Comparison of ENCODE assay signal across 12 cellular contexts in the genomic region with DNA sequence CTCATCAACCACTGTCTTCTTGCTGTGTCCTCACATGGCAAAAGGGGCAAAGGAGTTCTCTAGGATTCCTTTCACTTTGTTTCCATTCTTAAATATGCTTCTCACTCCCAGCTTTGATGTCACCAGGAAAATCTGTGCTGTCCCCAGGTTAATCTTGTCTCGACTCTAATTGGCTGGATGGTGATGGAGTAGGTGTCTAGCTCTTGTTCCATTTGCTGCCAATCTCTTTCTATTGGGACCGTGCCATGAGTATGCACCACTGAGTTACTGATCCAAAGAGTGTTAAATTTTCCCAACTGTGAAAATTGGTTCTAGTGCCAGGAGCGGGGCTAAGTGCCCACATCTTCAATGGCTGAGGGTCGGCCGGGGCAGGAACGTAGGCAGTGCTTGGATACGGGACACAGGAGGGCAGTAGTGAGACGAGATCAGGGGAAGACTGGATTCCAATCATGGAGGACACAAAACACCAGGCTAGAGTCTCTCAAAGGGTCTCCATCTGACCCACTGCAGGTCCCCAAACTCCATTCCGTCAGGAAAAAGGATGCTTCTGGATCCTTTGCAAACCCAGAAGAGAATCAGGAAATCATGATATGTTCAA. TPM values are rescaled to one million over a fixed set of nuclear protein-coding genes. Genes with fewer than 3 reads are reported as not detected.
DNase-seq lines count a peak whose midpoint lies in the region; ATAC-seq, FAIRE-seq and TF ChIP-seq lines count a peak whose summit lies in the region.
"Had no signal": no experiment of that assay in that cellular context is flagged by ENCODE, and none has a peak within 500 bp of the region (broad histone marks: within the 10 kb centered on the region; RNA-seq: fewer than 3 reads in every experiment).

No MANE protein-coding gene starts in this region.

- peaks cover 20% of the 10 kb centered on the region for H3K4me1 ChIP-seq in keratinocyte (ENCODE audit: control insufficient read depth, extremely low read depth, insufficient read depth, low read length)

- DNase-seq in EL (peak; percentile 12), H7 (peak; percentile 73), keratinocyte (ENCODE audit: low read depth, low spot score) (no peak), globus pallidus (ENCODE audit: low spot score) (no peak)
- DNase-seq: activated CD8-positive, alpha-beta memory T cell treated with anti-CD3 and anti-CD28 coated beads, Interleukin-2, amount 10 ng/mL, durations not matched to agents 7 days and 5 days; NCI-H187; SIG-M5; stimulated activated CD8-positive, alpha-beta memory T cell treated with anti-CD3 and anti-CD28 coated beads, Interleukin-4, amount 100 ng/mL, for 48 hours had no signal

- TF ChIP-seq CTCF in keratinocyte (optimal IDR thresholded peaks at IDR 0.05 in 1 of 3, IDR thresholded peaks at IDR 0.05 in 1 of 3, conservative IDR thresholded peaks at IDR 0.05 in 1 of 3; ENCODE audit: extremely low read depth in 1 of 3, insufficient read depth in 2 of 3, low read length in 3 of 3), result peak; percentile 32 to 67 (median 37)

- H2AFZ ChIP-seq in keratinocyte (ENCODE audit: control insufficient read depth, low read length), result no peak overlapping the region

- H3K36me3 ChIP-seq in H7 (replicated peaks; ENCODE audit: control insufficient read depth, insufficient read depth, low read length), result no peaks in the 10 kb centered on the region
- H3K36me3 ChIP-seq in keratinocyte (ENCODE audit: control insufficient read depth in 2 of 2, extremely low read depth in 1 of 2, insufficient read depth in 2 of 2, low read length in 2 of 2), result no peaks in the 10 kb centered on the region

- H3K9me3 ChIP-seq in keratinocyte (ENCODE audit: control insufficient read depth, low read depth, low read length), result no peaks in the 10 kb centered on the region

- peak overlapping the region; percentile 44 for H3K27ac ChIP-seq in keratinocyte (ENCODE audit: control insufficient read depth, insufficient read depth, low read length)

- H3K27me3 ChIP-seq in H7 (ENCODE audit: control insufficient read depth, insufficient read depth, low read length) (no peaks in the 10 kb centered on the region), keratinocyte (ENCODE audit: control insufficient read depth, extremely low read depth, insufficient read depth, low read length) (no peaks in the 10 kb centered on the region)

- H3K79me2 ChIP-seq in keratinocyte (ENCODE audit: control insufficient read depth, insufficient read depth, low read length), result no peaks in the 10 kb centered on the region

- no peak for FAIRE-seq in keratinocyte (lab: Jason Lieb, UNC)

- dilution Hi-C loops in keratinocyte (cut with MboI; ENCODE audit: extremely low pct_ligation_motif_present, low sequenced_read_pairs), result no loop called here

- H3K9me1 ChIP-seq in keratinocyte (ENCODE audit: control insufficient read depth, extremely low read depth, insufficient read depth, low read length), result no peaks in the 10 kb centered on the region

- peak overlapping the region; percentile 29 for H3K4me2 ChIP-seq in keratinocyte (ENCODE audit: control insufficient read depth, extremely low read depth, insufficient read depth, low read depth, low read length)

- ATAC-seq in SK-N-SH treated with all-trans-retinoic acid at 6 μM for 48 hours (peak; percentile 47; the same call in 1 of the 3 replicates), GM21619 (IDR thresholded peaks at IDR 0.05; ENCODE audit: unreplicated experiment) (no peak), HG02763 (IDR thresholded peaks at IDR 0.05; ENCODE audit: unreplicated experiment) (no peak), GM21515 (IDR thresholded peaks at IDR 0.05; ENCODE audit: unreplicated experiment) (no peak)
- ATAC-seq: activated CD8-positive, alpha-beta memory T cell treated with anti-CD3 and anti-CD28 coated beads, Interleukin-2, amount 10 ng/mL, durations not matched to agents 7 days and 5 days had no signal

- H3K9ac ChIP-seq in keratinocyte (ENCODE audit: control insufficient read depth, extremely low read depth, insufficient read depth, low read length), result no peak overlapping the region

- H4K20me1 ChIP-seq in keratinocyte (ENCODE audit: control insufficient read depth, extremely low read depth, insufficient read depth, low read length), result no peaks in the 10 kb centered on the region

- H3K4me3 ChIP-seq in H7 (ENCODE audit: insufficient read depth, low read depth, low read length) (no peak overlapping the region), keratinocyte (ENCODE audit: control insufficient read depth in 2 of 3, extremely low read depth in 1 of 3, insufficient read depth in 2 of 3, low read depth in 1 of 3, low read length in 3 of 3) (no peak overlapping the region)

TF ChIP-seq in SK-N-SH treated with all-trans-retinoic acid at 6 μM for 48 hours, 23 proteins besides CTCF, POLR2A, EP300 and RAD21:
- TF ChIP-seq ESRRG (CRISPR knock-in tag; IDR thresholded peaks at IDR 0.05), result no peak
- no peak for TF ChIP-seq RARB (CRISPR knock-in tag; IDR thresholded peaks at IDR 0.05)
- no peak for TF ChIP-seq GLIS3 (CRISPR knock-in tag; IDR thresholded peaks at IDR 0.05)
- TF ChIP-seq, protein P1, sequence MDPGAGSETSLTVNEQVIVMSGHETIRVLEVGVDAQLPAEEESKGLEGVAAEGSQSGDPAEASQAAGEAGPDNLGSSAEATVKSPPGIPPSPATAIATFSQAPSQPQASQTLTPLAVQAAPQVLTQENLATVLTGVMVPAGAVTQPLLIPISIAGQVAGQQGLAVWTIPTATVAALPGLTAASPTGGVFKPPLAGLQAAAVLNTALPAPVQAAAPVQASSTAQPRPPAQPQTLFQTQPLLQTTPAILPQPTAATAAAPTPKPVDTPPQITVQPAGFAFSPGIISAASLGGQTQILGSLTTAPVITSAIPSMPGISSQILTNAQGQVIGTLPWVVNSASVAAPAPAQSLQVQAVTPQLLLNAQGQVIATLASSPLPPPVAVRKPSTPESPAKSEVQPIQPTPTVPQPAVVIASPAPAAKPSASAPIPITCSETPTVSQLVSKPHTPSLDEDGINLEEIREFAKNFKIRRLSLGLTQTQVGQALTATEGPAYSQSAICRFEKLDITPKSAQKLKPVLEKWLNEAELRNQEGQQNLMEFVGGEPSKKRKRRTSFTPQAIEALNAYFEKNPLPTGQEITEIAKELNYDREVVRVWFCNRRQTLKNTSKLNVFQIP (CRISPR knock-in tag; IDR thresholded peaks at IDR 0.05; ENCODE audit: borderline replicate concordance, low read depth), result no peak
- TF ChIP-seq BACH2 (CRISPR knock-in tag; IDR thresholded peaks at IDR 0.05; ENCODE audit: borderline replicate concordance), result no peak
- TF ChIP-seq ARNTL (CRISPR knock-in tag; IDR thresholded peaks at IDR 0.05; ENCODE audit: borderline replicate concordance, low read depth), result no peak

RNA-seq across cellular contexts. Expression of a gene that starts 47.7 kb away (rescaled TPM):
- total RNA-seq in H7 (2014; rRNA removed; shearing (Covaris generic)), result 1.6 and 2.5 TPM in 2 replicates
- 1.4 to 2.6 TPM (median 1.8 TPM) in 3 replicates for polyA plus RNA-seq in keratinocyte
- 0.41 TPM for polyA plus RNA-seq in keratinocyte (2011; ENCODE audit: low read depth)
- 2.7 and 5.4 TPM in 2 replicates for polyA plus RNA-seq in keratinocyte (2011; cell fraction: cytosol; rRNA removed)
- 2.4 and 2.8 TPM in 2 replicates for polyA plus RNA-seq in keratinocyte (2011; cell fraction: nucleus; rRNA removed)
- 2.2 and 6.7 TPM in 2 replicates for polyA plus RNA-seq in keratinocyte (2012; ENCODE audit: low replicate concordance)
- polyA minus RNA-seq in keratinocyte, result 0.39 to 7.1 TPM (median 3.6 TPM) in 3 replicates
- polyA minus RNA-seq in keratinocyte (2011; cell fraction: cytosol; rRNA and poly(A)+ RNA removed), result not detected
- 5.7 and 6.2 TPM in 2 replicates for polyA minus RNA-seq in keratinocyte (2011; cell fraction: nucleus; rRNA and poly(A)+ RNA removed)

Comparison
In these comparisons a context has a peak if more than half of its experiments do, and no peak if none do; other contexts are left out.
1. DNase-seq: peak in EL (single experiment) and H7 (single experiment); none in keratinocyte (single experiment) and globus pallidus (single experiment).